1 cellular context compared by ENCODE assay signal in genomic region chr18:7813131-7813530, GRCh38.
TF ChIP-seq lines count a peak whose summit lies in the region.

No MANE protein-coding gene starts in this region.

TF ChIP-seq in HepG2, 621 proteins besides CTCF, POLR2A, EP300 and RAD21:
- TF ChIP-seq NAIF1 (CRISPR knock-in tag; IDR thresholded peaks at IDR 0.05; ENCODE audit: borderline replicate concordance) (no peak), HNRNPH1 (optimal IDR thresholded peaks at IDR 0.05; ENCODE audit: low read depth, low read length) (no peak), ZNF615 (CRISPR knock-in tag; IDR thresholded peaks at IDR 0.05; ENCODE audit: borderline replicate concordance) (no peak), ZNF276 (CRISPR knock-in tag; IDR thresholded peaks at IDR 0.05; ENCODE audit: low read depth) (no peak), ZNF672 (CRISPR knock-in tag; IDR thresholded peaks at IDR 0.05) (no peak), BATF2 (CRISPR knock-in tag; IDR thresholded peaks at IDR 0.05) (no peak), SIX1 (CRISPR knock-in tag; IDR thresholded peaks at IDR 0.05; ENCODE audit: borderline replicate concordance) (no peak), U2AF2 (IDR thresholded peaks at IDR 0.05; ENCODE audit: low read depth, low read length) (no peak), PATZ1 (CRISPR knock-in tag; IDR thresholded peaks at IDR 0.05) (no peak)
